In genomic region chr1:205515781-205516253, GRCh38 we compare ENCODE assay signal across 1 cellular context.
TF ChIP-seq lines count a peak whose summit lies in the region.

No MANE protein-coding gene starts in this region.

TF ChIP-seq in GM23338, 12 proteins besides CTCF, POLR2A, EP300 and RAD21 (continued from another document):
- TF ChIP-seq ZNF462 (CRISPR knock-in tag; IDR thresholded peaks at IDR 0.05) (no peak), JUNB (IDR thresholded peaks at IDR 0.05; ENCODE audit: unreplicated experiment) (no peak), EZH2 (IDR thresholded peaks at IDR 0.05; ENCODE audit: low read depth, unreplicated experiment) (no peak), STAT1 (IDR thresholded peaks at IDR 0.05; ENCODE audit: unreplicated experiment) (no peak), POLR2AphosphoS5 (IDR thresholded peaks at IDR 0.05; ENCODE audit: low read depth) (no peak), CREB1 (CRISPR knock-in tag; IDR thresholded peaks at IDR 0.05; ENCODE audit: low read depth) (no peak), NANOG (IDR thresholded peaks at IDR 0.05; ENCODE audit: borderline replicate concordance) (no peak), ETS1 (IDR thresholded peaks at IDR 0.05) (no peak), EZH2phosphoT487 (IDR thresholded peaks at IDR 0.05; ENCODE audit: unreplicated experiment) (no peak), ZNF331 (CRISPR knock-in tag; IDR thresholded peaks at IDR 0.05; ENCODE audit: low read depth) (no peak)
TF ChIP-seq in GM23338: peak in this region for 0.
